In genomic region chr7:55325371-55325792, GRCh38 we compare ENCODE assay signal across 12 cellular contexts. TPM values are rescaled to one million over a fixed set of nuclear protein-coding genes. Genes with fewer than 3 reads are reported as not detected.
A peak's percentile ranks its signal among the peaks of the same experiment; 100 is the strongest.
DNase-seq lines count a peak whose midpoint lies in the region; ATAC-seq and TF ChIP-seq lines count a peak whose summit lies in the region.
"Had no signal": no experiment of that assay in that cellular context is flagged by ENCODE, and none has a peak within 500 bp of the region (broad histone marks: within the 10 kb centered on the region; RNA-seq: fewer than 3 reads in every experiment).

No MANE protein-coding gene starts in this region.

- peak; percentile 100 for ATAC-seq in SK-N-SH treated with all-trans-retinoic acid at 6 μM for 48 hours
- ATAC-seq in foreskin keratinocyte, result peak; percentile 44
- ATAC-seq in GM21717 (IDR thresholded peaks at IDR 0.05; ENCODE audit: unreplicated experiment), result no peak
- ATAC-seq in HG03095 (IDR thresholded peaks at IDR 0.05; ENCODE audit: unreplicated experiment), result no peak
- ATAC-seq in GM21515 (IDR thresholded peaks at IDR 0.05; ENCODE audit: unreplicated experiment), result no peak
- ATAC-seq: activated CD8-positive, alpha-beta memory T cell treated with anti-CD3 and anti-CD28 coated beads, Interleukin-2, amount 10 ng/mL, durations not matched to agents 7 days and 5 days; HepG2 had no signal

- H3K27ac ChIP-seq in foreskin keratinocyte, result no peak overlapping the region

- peak; percentile 92 for DNase-seq in GM04504 (ENCODE audit: low read depth)
- peak in 1 of 2 donors; percentile 19 for DNase-seq in foreskin keratinocyte
- peak; percentile 33 for DNase-seq in smooth muscle cell of the brain vasculature (ENCODE audit: low read depth, low spot score)
- DNase-seq in NCI-H748 treated with DMSO at 0.1 percent for 48 hours (lab: John Stamatoyannopoulos, UW), result no peak
- DNase-seq: activated CD8-positive, alpha-beta memory T cell treated with anti-CD3 and anti-CD28 coated beads, Interleukin-2, amount 10 ng/mL, durations not matched to agents 7 days and 5 days; NCI-H510A; nucleus accumbens had no signal

- no peak for TF ChIP-seq CTCF in foreskin keratinocyte (conservative IDR thresholded peaks at IDR 0.05)

- peaks cover 15% of the 10 kb centered on the region for H3K27me3 ChIP-seq in foreskin keratinocyte

- no peaks in the 10 kb centered on the region for H3K4me1 ChIP-seq in foreskin keratinocyte

TF ChIP-seq in SK-N-SH treated with all-trans-retinoic acid at 6 μM for 48 hours, 23 proteins besides CTCF, POLR2A, EP300 and RAD21:
- no peak for TF ChIP-seq ZC3H10 (CRISPR knock-in tag; IDR thresholded peaks at IDR 0.05)
- peak; percentile 24; the same call in 1 of the 2 replicates for TF ChIP-seq ISL1 (CRISPR knock-in tag; IDR thresholded peaks at IDR 0.05)

RNA-seq across cellular contexts. Expression of gene LANCL2, which starts 39.8 kb away (rescaled TPM):
- total RNA-seq in foreskin keratinocyte, result 8.8 and 9.4 TPM in 2 replicates
- 7.0 and 7.8 TPM in 2 replicates for polyA plus RNA-seq in foreskin keratinocyte

Comparison
In these comparisons a context has a peak if more than half of its experiments do, and no peak if none do; other contexts are left out.
1. ATAC-seq: peak in SK-N-SH treated with all-trans-retinoic acid at 6 μM for 48 hours (single experiment) and foreskin keratinocyte (single experiment); none in GM21717 (single experiment), HG03095 (single experiment) and GM21515 (single experiment).